ENCODE assay signal across 8 cellular contexts in the genomic region with DNA sequence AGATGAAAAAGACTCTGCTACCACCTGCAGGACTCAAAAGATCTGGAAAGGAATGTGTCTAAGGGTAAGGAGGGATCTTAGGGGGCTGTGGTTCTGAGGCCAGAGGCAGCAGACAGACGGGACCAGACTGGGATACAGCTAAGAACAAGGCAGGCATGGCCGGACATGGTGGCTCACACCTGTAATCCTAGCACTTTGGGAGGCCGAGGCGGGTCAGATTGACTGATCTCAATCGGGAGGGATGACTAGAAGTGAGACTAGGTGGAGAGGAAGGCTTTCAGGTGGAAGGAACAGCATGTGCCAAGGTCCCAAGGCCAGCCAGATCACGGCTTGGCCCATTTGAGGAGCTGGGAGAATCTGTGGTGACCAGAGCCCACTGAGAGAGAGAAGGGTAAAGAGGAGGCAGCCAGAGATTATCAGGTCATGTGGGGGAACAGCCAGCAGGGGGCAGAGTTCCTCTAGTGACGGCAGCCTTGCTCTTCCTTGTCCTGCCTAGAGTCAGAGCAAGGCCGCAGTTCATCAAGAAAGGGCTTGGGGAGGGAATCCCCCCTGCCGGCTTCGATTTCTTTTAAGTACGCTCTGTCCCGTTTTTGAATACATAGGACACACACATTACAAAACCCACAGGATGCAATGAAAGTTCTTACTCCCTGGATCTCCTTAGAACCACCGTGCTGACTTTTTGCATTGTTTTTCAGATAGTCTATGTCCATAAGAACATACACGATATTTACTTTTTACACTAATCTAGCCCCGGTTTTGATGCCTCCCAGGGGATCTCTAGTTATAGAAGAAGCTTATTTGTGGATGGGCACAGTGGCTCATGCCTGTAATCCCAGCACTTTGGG. TPM values are rescaled to one million over a fixed set of nuclear protein-coding genes. Genes with fewer than 3 reads are reported as not detected.
DNase-seq lines count a peak whose midpoint lies in the region; ATAC-seq and TF ChIP-seq lines count a peak whose summit lies in the region.

No MANE protein-coding gene starts in this region.

- H3K4me3 Mint-ChIP-seq in activated CD4-positive, alpha-beta memory T cell treated with anti-CD3 and anti-CD28 coated beads, Interleukin-2, amount 10 ng/mL, durations not matched to agents 7 days and 5 days = no peak overlapping the region
- peak overlapping the region; percentile 8 for H3K4me3 Mint-ChIP-seq in mesothelial cell of epicardium

- no peaks in the 10 kb centered on the region for H3K9me3 Mint-ChIP-seq in activated CD4-positive, alpha-beta memory T cell treated with anti-CD3 and anti-CD28 coated beads, Interleukin-2, amount 10 ng/mL, durations not matched to agents 7 days and 5 days
- no peaks in the 10 kb centered on the region for H3K9me3 Mint-ChIP-seq in mesothelial cell of epicardium

- ATAC-seq in HG03045 (IDR thresholded peaks at IDR 0.05; ENCODE audit: unreplicated experiment) (peak; percentile 27), GM18858 (IDR thresholded peaks at IDR 0.05; ENCODE audit: unreplicated experiment) (no peak)

- peaks cover 44% of the 10 kb centered on the region for H3K27me3 Mint-ChIP-seq in activated CD4-positive, alpha-beta memory T cell treated with anti-CD3 and anti-CD28 coated beads, Interleukin-2, amount 10 ng/mL, durations not matched to agents 7 days and 5 days
- peaks cover 17% of the 10 kb centered on the region for H3K27me3 Mint-ChIP-seq in mesothelial cell of epicardium (ENCODE audit: low read depth)

- DNase-seq in DMS 273 treated with DMSO at 0.1 percent for 48 hours (lab: John Stamatoyannopoulos, UW) (peak; percentile 49), NCI-H82 (lab: John Stamatoyannopoulos, UW) (peak; percentile 91), mesothelial cell of epicardium (ENCODE audit: low spot score in 2 of 2, unreplicated experiment in 2 of 2) (peak; percentile 73 to 93)
- DNase-seq in activated CD4-positive, alpha-beta memory T cell treated with anti-CD3 and anti-CD28 coated beads, Interleukin-2, amount 10 ng/mL, durations not matched to agents 7 days and 5 days = peak; percentile 85
- DNase-seq in effector CD4-positive, alpha-beta T cell = peak; percentile 76
- DNase-seq in stimulated activated CD8-positive, alpha-beta memory T cell treated with anti-CD3 and anti-CD28 coated beads, Interleukin-2, amount 100 ng/mL, for 1 hour (ENCODE audit: low read depth in 2 of 2) = peak; percentile 60 to 61

- peak; percentile 94 for TF ChIP-seq CTCF in mesothelial cell of epicardium (IDR thresholded peaks at IDR 0.05; ENCODE audit: unreplicated experiment)

- peaks cover 46% of the 10 kb centered on the region for H3K4me1 Mint-ChIP-seq in activated CD4-positive, alpha-beta memory T cell treated with anti-CD3 and anti-CD28 coated beads, Interleukin-2, amount 10 ng/mL, durations not matched to agents 7 days and 5 days
- H3K4me1 Mint-ChIP-seq in mesothelial cell of epicardium = peaks cover 20% of the 10 kb centered on the region

- CTCF ChIA-PET in activated CD4-positive, alpha-beta memory T cell treated with anti-CD3 and anti-CD28 coated beads, Interleukin-2, amount 10 ng/mL, durations not matched to agents 7 days and 5 days (lab: Charles Lee) = interaction anchor here (0.6 to 10.1 kb wide), 19 partner anchors 10 to 606 kb away, joined by 3 to 264 read pairs (median 4); partner anchors contain the start of genes ARPC5L, RPL35 and WDR38

- H3K36me3 Mint-ChIP-seq in activated CD4-positive, alpha-beta memory T cell treated with anti-CD3 and anti-CD28 coated beads, Interleukin-2, amount 10 ng/mL, durations not matched to agents 7 days and 5 days (ENCODE audit: low read depth) = no peaks in the 10 kb centered on the region
- no peaks in the 10 kb centered on the region for H3K36me3 Mint-ChIP-seq in mesothelial cell of epicardium

- H3K27ac Mint-ChIP-seq in activated CD4-positive, alpha-beta memory T cell treated with anti-CD3 and anti-CD28 coated beads, Interleukin-2, amount 10 ng/mL, durations not matched to agents 7 days and 5 days = no peak overlapping the region
- H3K27ac Mint-ChIP-seq in mesothelial cell of epicardium = peak overlapping the region; percentile 38

- POLR2A ChIA-PET in activated CD4-positive, alpha-beta memory T cell treated with anti-CD3 and anti-CD28 coated beads, Interleukin-2, amount 10 ng/mL, durations not matched to agents 7 days and 5 days (lab: Charles Lee) = interaction anchor here (1.2 to 8.1 kb wide), 3 partner anchors 81 to 95 kb away, joined by 5 to 66 read pairs (median 8); partner anchors contain the start of gene WDR38

RNA-seq across cellular contexts. Expression of gene OLFML2A, which starts 2.6 kb away (rescaled TPM):
- total RNA-seq in activated CD4-positive, alpha-beta memory T cell treated with anti-CD3 and anti-CD28 coated beads, Interleukin-2, amount 10 ng/mL, durations not matched to agents 7 days and 5 days = not detected
- total RNA-seq in mesothelial cell of epicardium = 36.1 to 37.4 TPM (median 37.1 TPM) in 3 replicates

RNA-seq across cellular contexts. Expression of gene NR6A1, which starts 3.2 kb away (rescaled TPM):
- total RNA-seq in activated CD4-positive, alpha-beta memory T cell treated with anti-CD3 and anti-CD28 coated beads, Interleukin-2, amount 10 ng/mL, durations not matched to agents 7 days and 5 days = under 1 TPM; 0.28 to 0.76 TPM
- total RNA-seq in mesothelial cell of epicardium = 5.2 to 6.2 TPM (median 5.9 TPM) in 3 replicates

Comparison
In these comparisons a context has a peak if more than half of its experiments do, and no peak if none do; other contexts are left out.
1. RNA of gene OLFML2A, which starts 2.6 kb away (total RNA-seq): 36.1 to 37.4 TPM in mesothelial cell of epicardium; not detected in activated CD4-positive, alpha-beta memory T cell treated with anti-CD3 and anti-CD28 coated beads, Interleukin-2, amount 10 ng/mL, durations not matched to agents 7 days and 5 days; every median in the first group is over 10 times any median in the second.
2. Peak in every context shown above with its lines, with median percentiles within 50 percentile points of each other: DNase-seq.